In the genomic region with DNA sequence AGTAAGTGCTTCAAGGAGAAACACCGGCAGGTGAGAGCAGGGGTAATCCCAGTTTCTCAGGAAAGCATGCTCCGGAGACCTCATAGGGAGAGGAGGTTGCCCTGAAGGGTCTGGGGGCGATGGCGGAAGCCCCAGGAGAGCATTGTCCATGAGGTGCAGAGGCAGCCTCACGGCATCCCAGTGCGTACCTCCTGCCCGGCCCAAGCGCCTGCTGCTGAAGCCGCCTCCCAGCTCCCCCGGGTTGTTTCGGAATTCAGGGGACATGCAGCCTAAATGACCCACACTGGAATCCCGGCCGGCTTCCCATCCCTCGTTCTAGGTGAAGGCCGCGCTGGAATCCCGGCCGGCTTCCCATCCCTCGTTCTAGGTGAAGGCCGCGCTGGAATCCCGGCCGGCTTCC, we compare ENCODE assay signal across 12 cellular contexts. TPM values are rescaled to one million over a fixed set of nuclear protein-coding genes. Genes with fewer than 3 reads are reported as not detected.
DNase-seq lines count a peak whose midpoint lies in the region; ATAC-seq and TF ChIP-seq lines count a peak whose summit lies in the region.
"Had no signal": no experiment of that assay in that cellular context is flagged by ENCODE, and none has a peak within 500 bp of the region (broad histone marks: within the 10 kb centered on the region; RNA-seq: fewer than 3 reads in every experiment).

No MANE protein-coding gene starts in this region.

- H3K27me3 ChIP-seq in mammary epithelial cell (ENCODE audit: insufficient read depth, low read length): no peaks in the 10 kb centered on the region
- H3K27me3 ChIP-seq in mesenchymal stem cell (ENCODE audit: control insufficient read depth in 1 of 2, insufficient read depth in 1 of 2, low read length in 2 of 2): no peaks in the 10 kb centered on the region
- H3K27me3 ChIP-seq in stomach: peaks cover 0 to 5% (median 0%) of the 10 kb centered on the region in 3 donors
- H3K27me3 ChIP-seq in gastroesophageal sphincter: no peaks in the 10 kb centered on the region

- BruUV-seq in MCF 10A (replicated peaks; lab: Mats Ljungman, UMichigan) (no TSS peak), mammary epithelial cell (replicated peaks; lab: Mats Ljungman, UMichigan) (no TSS peak)

- no peak overlapping the region for H2BK15ac ChIP-seq in mesenchymal stem cell (ENCODE audit: low read depth, poor library complexity, severe bottlenecking)

- peak overlapping the region; percentile 94 for H3K4me3 Mint-ChIP-seq in MCF 10A (ENCODE audit: unreplicated experiment)
- H3K4me3 Mint-ChIP-seq in activated CD8-positive, alpha-beta T cell treated with anti-CD3 and anti-CD28 coated beads, Interleukin-2, amount 10 ng/mL, durations not matched to agents 7 days and 5 days: peak overlapping the region; percentile 97

- H2BK12ac ChIP-seq in mesenchymal stem cell (ENCODE audit: low read length in 2 of 2): no peak overlapping the region

- no peak overlapping the region for H4K8ac ChIP-seq in mesenchymal stem cell (ENCODE audit: low read length)

- H2AK5ac ChIP-seq in mesenchymal stem cell (ENCODE audit: low read length, severe bottlenecking): no peak overlapping the region

- no peak overlapping the region for H4K91ac ChIP-seq in mesenchymal stem cell (ENCODE audit: low read length)

- no peak overlapping the region for H3K4me2 ChIP-seq in mammary epithelial cell (ENCODE audit: insufficient read depth, low read depth, low read length)
- H3K4me2 ChIP-seq in mesenchymal stem cell (ENCODE audit: low read length, poor library complexity, severe bottlenecking): no peak overlapping the region

- H3K27ac Mint-ChIP-seq in MCF 10A (ENCODE audit: low read depth, unreplicated experiment): peak overlapping the region; percentile 88
- H3K27ac Mint-ChIP-seq in activated CD8-positive, alpha-beta T cell treated with anti-CD3 and anti-CD28 coated beads, Interleukin-2, amount 10 ng/mL, durations not matched to agents 7 days and 5 days: no peak overlapping the region

- H3K14ac ChIP-seq in mesenchymal stem cell (ENCODE audit: low read length in 2 of 2): no peak overlapping the region

- 98% methylated on average over 10 of the region's 23 CpGs for WGBS in mammary epithelial cell (ENCODE audit: low coverage, missing lambda C conversion rate)
- WGBS in mesenchymal stem cell: 86% methylated on average over 15 of the region's 23 CpGs
- 83 to 87% (median 86%) methylated on average over 15 to 18 of the region's 23 CpGs for WGBS in stomach, 5 donors
- 100% methylated on average over 2 of the region's 23 CpGs; no CpG with 5 or more reads in 1 of the 2 donors for WGBS in gastroesophageal sphincter (ENCODE audit: low coverage in 1 of 2), 2 donors

- dilution Hi-C loops in mammary epithelial cell (cut with HindIII; ENCODE audit: low sequenced_read_pairs): no loop called here

- no peak overlapping the region for H3K27ac ChIP-seq in mammary epithelial cell (ENCODE audit: insufficient read depth, low read depth, low read length)
- H3K27ac ChIP-seq in mesenchymal stem cell (ENCODE audit: low read length, poor library complexity, severe bottlenecking): no peak overlapping the region
- H3K27ac ChIP-seq in stomach: no peak overlapping the region
- H3K27ac ChIP-seq in gastroesophageal sphincter: no peak overlapping the region

- H3K9ac ChIP-seq in mammary epithelial cell (ENCODE audit: insufficient read depth, low read length) (no peak overlapping the region), mesenchymal stem cell (ENCODE audit: low read length) (peak overlapping the region; percentile 95)

- no peak overlapping the region for H3K18ac ChIP-seq in mesenchymal stem cell (ENCODE audit: low read depth in 1 of 2, low read length in 2 of 2)

- ATAC-seq in activated CD8-positive, alpha-beta T cell treated with anti-CD3 and anti-CD28 coated beads, Interleukin-2, amount 10 ng/mL, durations not matched to agents 7 days and 5 days: no peak
- ATAC-seq in GM19397 (IDR thresholded peaks at IDR 0.05; ENCODE audit: unreplicated experiment) (no peak), gastroesophageal sphincter (no peak)

- POLR2A ChIA-PET in MCF 10A (lab: Yijun Ruan, JAX): interaction anchor here (1.4 to 3.5 kb wide), 3 partner anchors 14 to 30 kb away, joined by 3 to 31 read pairs (median 4); a partner anchor contains a TSS
- POLR2A ChIA-PET in activated CD8-positive, alpha-beta T cell treated with anti-CD3 and anti-CD28 coated beads, Interleukin-2, amount 10 ng/mL, durations not matched to agents 7 days and 5 days (lab: Charles Lee): interaction anchor here (0.6 to 2.5 kb wide), 5 partner anchors 17 to 116 kb away, joined by 3 to 19 read pairs (median 4); no protein-coding TSS in a partner anchor

- no peaks in the 10 kb centered on the region for H3K9me3 Mint-ChIP-seq in MCF 10A (ENCODE audit: unreplicated experiment)
- H3K9me3 Mint-ChIP-seq in activated CD8-positive, alpha-beta T cell treated with anti-CD3 and anti-CD28 coated beads, Interleukin-2, amount 10 ng/mL, durations not matched to agents 7 days and 5 days (ENCODE audit: insufficient read depth): no peaks in the 10 kb centered on the region
- H3K9me3 Mint-ChIP-seq: activated CD4-positive, alpha-beta T cell treated with anti-CD3 and anti-CD28 coated beads, Interleukin-2, amount 10 ng/mL, durations not matched to agents 7 days and 5 days had no signal

- H3K9me3 ChIP-seq in mammary epithelial cell (replicated peaks; ENCODE audit: insufficient read depth, low read length): no peaks in the 10 kb centered on the region
- no peaks in the 10 kb centered on the region for H3K9me3 ChIP-seq in mesenchymal stem cell (ENCODE audit: control insufficient read depth, low read length)
- H3K9me3 ChIP-seq in stomach: no peaks in the 10 kb centered on the region
- H3K9me3 ChIP-seq in gastroesophageal sphincter: no peaks in the 10 kb centered on the region

- H2BK5ac ChIP-seq in mesenchymal stem cell (ENCODE audit: low read depth, low read length, poor library complexity, severe bottlenecking): no peak overlapping the region

- DNase-seq in MCF 10A (ENCODE audit: unreplicated experiment) (no peak), mammary epithelial cell (no peak), mesenchymal stem cell (no peak), stomach (no peak)
- no peak for DNase-seq in activated CD8-positive, alpha-beta T cell treated with anti-CD3 and anti-CD28 coated beads, Interleukin-2, amount 10 ng/mL, durations not matched to agents 7 days and 5 days
- DNase-seq in stimulated activated naive CD4-positive, alpha-beta T cell treated with Interleukin-2 at 50 U/mL for 16 hours (lab: John Stamatoyannopoulos, UW): no peak
- DNase-seq: activated CD4-positive, alpha-beta T cell treated with anti-CD3 and anti-CD28 coated beads, Interleukin-2, amount 10 ng/mL, durations not matched to agents 7 days and 5 days; DMS79 treated with DMSO at 0.1 percent for 48 hours; erythroblast; GOT3 had no signal

- in situ Hi-C loops in mammary epithelial cell (cut with MboI; ENCODE audit: low sequenced_read_pairs in 2 of 2): no loop called here

- peaks cover 3% of the 10 kb centered on the region for H3K79me1 ChIP-seq in mesenchymal stem cell (replicated peaks; ENCODE audit: low read length, poor library complexity, severe bottlenecking)

- H3K4me3 ChIP-seq in mammary epithelial cell (replicated peaks in 1 of 3; ENCODE audit: insufficient read depth in 1 of 3, low read depth in 2 of 3, low read length in 3 of 3) (no peak overlapping the region), mesenchymal stem cell (ENCODE audit: insufficient read depth in 1 of 2, low read depth in 1 of 2, low read length in 2 of 2) (peak overlapping the region in 1 of 2 experiments; percentile 96), stomach (no peak overlapping the region), gastroesophageal sphincter (no peak overlapping the region)

- peak overlapping the region in 1 of 2 experiments; percentile 47 for H3K23ac ChIP-seq in mesenchymal stem cell (ENCODE audit: low read length in 2 of 2)

- intact Hi-C loops in MCF 10A (cut with micrococcal nuclease) (loop anchor here (10.0 kb wide), 1 partner anchor 58 kb away; a partner anchor contains a TSS), mammary epithelial cell (cut with micrococcal nuclease) (no loop called here), stomach (cut with DNase I; ENCODE audit: low total_unique reads) (no loop called here)

- CTCF ChIA-PET in MCF 10A (lab: Yijun Ruan, JAX) (interaction anchor here (1.0 kb wide), 1 partner anchor 36 kb away, joined by 4 read pairs; no protein-coding TSS in a partner anchor), mammary epithelial cell (lab: Charles Lee; ENCODE audit: low non-redundant PET) (no interaction called here)
- CTCF ChIA-PET in activated CD8-positive, alpha-beta T cell treated with anti-CD3 and anti-CD28 coated beads, Interleukin-2, amount 10 ng/mL, durations not matched to agents 7 days and 5 days (lab: Charles Lee): interaction anchor here (0.8 to 1.5 kb wide), 6 partner anchors 12 to 174 kb away, joined by 3 to 8 read pairs (median 3); no protein-coding TSS in a partner anchor

- TF ChIP-seq EP300 in stomach (IDR thresholded peaks at IDR 0.05): no peak
- no peak for TF ChIP-seq EP300 in gastroesophageal sphincter (IDR thresholded peaks at IDR 0.05)

- H4K20me1 ChIP-seq in mammary epithelial cell (ENCODE audit: insufficient read depth, low read length): no peaks in the 10 kb centered on the region

- TF ChIP-seq POLR2A in stomach (IDR thresholded peaks at IDR 0.05) (no peak), gastroesophageal sphincter (IDR thresholded peaks at IDR 0.05) (no peak)

- H3K36me3 Mint-ChIP-seq in MCF 10A (ENCODE audit: insufficient read depth, unreplicated experiment): peaks cover 13% of the 10 kb centered on the region
- H3K36me3 Mint-ChIP-seq in activated CD8-positive, alpha-beta T cell treated with anti-CD3 and anti-CD28 coated beads, Interleukin-2, amount 10 ng/mL, durations not matched to agents 7 days and 5 days (ENCODE audit: low read depth): peaks cover 21% of the 10 kb centered on the region

- H2AFZ ChIP-seq in mammary epithelial cell (ENCODE audit: low read depth, low read length) (no peak overlapping the region), mesenchymal stem cell (ENCODE audit: low read depth, low read length) (no peak overlapping the region)

- H3K4ac ChIP-seq in mesenchymal stem cell (ENCODE audit: low read depth in 1 of 2, low read length in 2 of 2): no peak overlapping the region

- H3K4me1 ChIP-seq in mammary epithelial cell (ENCODE audit: insufficient read depth, low read length) (peaks cover 14% of the 10 kb centered on the region), mesenchymal stem cell (ENCODE audit: control insufficient read depth, insufficient read depth, low read depth, low read length) (peaks cover 9% of the 10 kb centered on the region), stomach (peaks cover 15 to 44% (median 39%) of the 10 kb centered on the region in 4 donors), gastroesophageal sphincter (peaks cover 0 to 33% (median 20%) of the 10 kb centered on the region in 3 donors)

- peaks cover 72% of the 10 kb centered on the region for H3K79me2 ChIP-seq in mammary epithelial cell (ENCODE audit: insufficient read depth, low read length)

- no peaks in the 10 kb centered on the region for H3K36me3 ChIP-seq in mammary epithelial cell (ENCODE audit: insufficient read depth, low read length)
- H3K36me3 ChIP-seq in mesenchymal stem cell (ENCODE audit: control insufficient read depth in 1 of 2, insufficient read depth in 2 of 2, low read depth in 1 of 2, low read length in 2 of 2): peaks cover 0 to 8% of the 10 kb centered on the region in 2 experiments
- H3K36me3 ChIP-seq in stomach: peaks cover 0 to 7% (median 0%) of the 10 kb centered on the region in 4 donors
- H3K36me3 ChIP-seq in gastroesophageal sphincter: no peaks in the 10 kb centered on the region

- no peak overlapping the region for H2BK120ac ChIP-seq in mesenchymal stem cell (ENCODE audit: low read depth, low read length)

- TF ChIP-seq CTCF in MCF 10A (IDR thresholded peaks at IDR 0.05; ENCODE audit: unreplicated experiment) (no peak), mammary epithelial cell (conservative IDR thresholded peaks at IDR 0.05 in 1 of 2, IDR thresholded peaks at IDR 0.05 in 1 of 2; ENCODE audit: extremely low read depth in 1 of 2, insufficient read depth in 1 of 2, low read depth in 1 of 2, low read length in 2 of 2) (no peak), stomach (IDR thresholded peaks at IDR 0.05) (no peak), gastroesophageal sphincter (IDR thresholded peaks at IDR 0.05) (no peak)

- H3K27me3 Mint-ChIP-seq in MCF 10A (ENCODE audit: insufficient read depth, unreplicated experiment): no peaks in the 10 kb centered on the region
- H3K27me3 Mint-ChIP-seq in activated CD8-positive, alpha-beta T cell treated with anti-CD3 and anti-CD28 coated beads, Interleukin-2, amount 10 ng/mL, durations not matched to agents 7 days and 5 days (ENCODE audit: low read depth): peaks cover 3% of the 10 kb centered on the region

- peaks cover 13% of the 10 kb centered on the region for H3K4me1 Mint-ChIP-seq in MCF 10A (ENCODE audit: insufficient read depth, unreplicated experiment)
- peaks cover 43% of the 10 kb centered on the region for H3K4me1 Mint-ChIP-seq in activated CD8-positive, alpha-beta T cell treated with anti-CD3 and anti-CD28 coated beads, Interleukin-2, amount 10 ng/mL, durations not matched to agents 7 days and 5 days (ENCODE audit: low read depth)

RNA-seq across cellular contexts. Expression of a gene that starts 2.7 kb away (rescaled TPM):
- 15.9 and 16.4 TPM in 2 replicates for total RNA-seq in MCF 10A (2022)
- 10 to 100 TPM; 16.8 to 20.7 TPM for total RNA-seq in mammary epithelial cell
- polyA plus RNA-seq in mammary epithelial cell: 6.3 TPM
- 19.3 TPM for polyA minus RNA-seq in mammary epithelial cell
- total RNA-seq in activated CD8-positive, alpha-beta T cell treated with anti-CD3 and anti-CD28 coated beads, Interleukin-2, amount 10 ng/mL, durations not matched to agents 7 days and 5 days: 10 to 100 TPM; 19.4 to 19.6 TPM
- 11.3 TPM for polyA plus RNA-seq in mesenchymal stem cell (2013, experiment 1 of 2)
- 11.2 TPM for polyA plus RNA-seq in mesenchymal stem cell (2013, experiment 2 of 2)
- 10 to 100 TPM; 11.9 to 31.7 (median 21.6) TPM for total RNA-seq in stomach
- polyA plus RNA-seq in stomach: 1 to 10 TPM; 2.2 to 3.2 (median 3.2) TPM
- 10 to 100 TPM in 1 of 4 donors, 1 to 10 TPM in 3; 6.9 to 12.3 (median 7.1) TPM for total RNA-seq in gastroesophageal sphincter

RNA-seq across cellular contexts. Expression of a gene that starts 28.7 kb away (rescaled TPM):
- total RNA-seq in MCF 10A (2022) (40.7 and 48.1 TPM in 2 replicates), mammary epithelial cell (10 to 100 TPM; 25.5 to 26.9 TPM), stomach (10 to 100 TPM; 29.2 to 92.4 (median 49.4) TPM), gastroesophageal sphincter (10 to 100 TPM; 36.0 to 66.0 (median 45.5) TPM)
- polyA plus RNA-seq in mammary epithelial cell (4.5 TPM), stomach (10 to 100 TPM; 10.0 to 17.7 (median 16.0) TPM)
- polyA minus RNA-seq in mammary epithelial cell: 5.3 TPM
- total RNA-seq in activated CD8-positive, alpha-beta T cell treated with anti-CD3 and anti-CD28 coated beads, Interleukin-2, amount 10 ng/mL, durations not matched to agents 7 days and 5 days: 10 to 100 TPM; 43.0 to 44.3 TPM
- 10.2 TPM for polyA plus RNA-seq in mesenchymal stem cell (2013, experiment 1 of 2)
- polyA plus RNA-seq in mesenchymal stem cell (2013, experiment 2 of 2): 10.1 TPM
